22 cellular contexts compared by ENCODE assay signal in genomic region chr2:60957643-60958042, GRCh38. TPM values are rescaled to one million over a fixed set of nuclear protein-coding genes. Genes with fewer than 3 reads are reported as not detected.
DNase-seq lines count a peak whose midpoint lies in the region; ATAC-seq and TF ChIP-seq lines count a peak whose summit lies in the region.
"Had no signal": no experiment of that assay in that cellular context is flagged by ENCODE, and none has a peak within 500 bp of the region (broad histone marks: within the 10 kb centered on the region; RNA-seq: fewer than 3 reads in every experiment).

No MANE protein-coding gene starts in this region.

- intact Hi-C loops in ascending aorta (cut with DNase I), result no loop called here

- H3K4me3 ChIP-seq in HEK293 (ENCODE audit: low read depth, low read length) (no peak overlapping the region), tibial nerve (no peak overlapping the region), ascending aorta (no peak overlapping the region)
- H3K4me3 ChIP-seq: ovary, uterus had no signal

- TF ChIP-seq POLR2A in tibial nerve (IDR thresholded peaks at IDR 0.05), result no peak

- peaks cover 0 to 1% of the 10 kb centered on the region in 2 experiments; a peak in 1 of 3 replicates for H3K36me3 ChIP-seq in HEK293 (ENCODE audit: control insufficient read depth in 2 of 2, insufficient read depth in 1 of 2, low read length in 2 of 2)
- H3K36me3 ChIP-seq in tibial nerve, result peaks cover 0 to 31% (median 0%) of the 10 kb centered on the region in 3 donors
- peaks cover 10 to 11% of the 10 kb centered on the region in 2 donors for H3K36me3 ChIP-seq in ascending aorta
- H3K36me3 ChIP-seq: ovary, uterus had no signal

- 64 to 80% methylated on average over 5 of the region's 5 CpGs for WGBS in tibial nerve, 2 donors

- DNase-seq in RWPE1 (ENCODE audit: low spot score), result no peak
- peak; percentile 64 to 85 for DNase-seq in foreskin keratinocyte
- DNase-seq in pulmonary artery endothelial cell (ENCODE audit: low read depth, low spot score), result peak; percentile 11
- DNase-seq in tibial nerve (ENCODE audit: low spot score in 2 of 2), result no peak
- no peak for DNase-seq in NCI-H1105 (lab: John Stamatoyannopoulos, UW)
- no peak for DNase-seq in activated naive CD4-positive, alpha-beta T cell treated with Interleukin-2 at 50 U/mL for 16 hours
- DNase-seq in ascending aorta (ENCODE audit: low spot score in 2 of 2), result no peak
- DNase-seq: activated B cell treated with CpG ODN at 0.5 μM for 24 hours; activated CD8-positive, alpha-beta memory T cell treated with anti-CD3 and anti-CD28 coated beads for 24 hours; CD4-positive, CD25-positive, alpha-beta regulatory T cell; DND-41; effector CD4-positive, alpha-beta T cell; hippocampal formation; Kasumi-1; kidney glomerular epithelial cell; NCI-H1436; NCI-H446 treated with DMSO at 0.1 percent for 48 hours; ovary; SHP77 treated with DMSO at 0.1 percent for 48 hours; uterus had no signal

- H3K27me3 ChIP-seq in foreskin keratinocyte, result no peaks in the 10 kb centered on the region
- H3K27me3 ChIP-seq in tibial nerve, result no peaks in the 10 kb centered on the region
- H3K27me3 ChIP-seq in ascending aorta, result no peaks in the 10 kb centered on the region
- H3K27me3 ChIP-seq: ovary, uterus had no signal

- POLR2A ChIA-PET in HEK293 (lab: Yijun Ruan, JAX), result no interaction called here
- POLR2A ChIA-PET in RWPE1 (lab: Yijun Ruan, JAX; ENCODE audit: low non-redundant PET), result no interaction called here

- H3K9me3 ChIP-seq in HEK293 (ENCODE audit: control insufficient read depth, insufficient read depth, low read depth, low read length), result no peaks in the 10 kb centered on the region
- no peaks in the 10 kb centered on the region for H3K9me3 ChIP-seq in tibial nerve
- H3K9me3 ChIP-seq in ascending aorta, result no peaks in the 10 kb centered on the region
- H3K9me3 ChIP-seq: ovary, uterus had no signal

- H3K4me1 ChIP-seq in HEK293 (ENCODE audit: control insufficient read depth, insufficient read depth, low read length), result no peaks in the 10 kb centered on the region; the same call in 1 of the 2 replicates
- peaks cover 38% of the 10 kb centered on the region for H3K4me1 ChIP-seq in foreskin keratinocyte
- no peaks in the 10 kb centered on the region for H3K4me1 ChIP-seq in tibial nerve
- no peaks in the 10 kb centered on the region for H3K4me1 ChIP-seq in ascending aorta
- H3K4me1 ChIP-seq: uterus had no signal

- peak; percentile 59 for ATAC-seq in foreskin keratinocyte
- ATAC-seq: stimulated activated effector memory CD8-positive, alpha-beta T cell treated with anti-CD3 and anti-CD28 coated beads, Interleukin-12 subunit alpha, Interleukin-12 subunit beta, amount 100 ng/mL, for 72 hours had no signal

- H3K27ac ChIP-seq in HEK293 (ENCODE audit: extremely low read depth, low read depth, low read length), result no peak overlapping the region
- peak overlapping the region; percentile 98 for H3K27ac ChIP-seq in RWPE1
- peak overlapping the region; percentile 94 for H3K27ac ChIP-seq in foreskin keratinocyte
- no peak overlapping the region for H3K27ac ChIP-seq in tibial nerve
- no peak overlapping the region for H3K27ac ChIP-seq in ascending aorta
- H3K27ac ChIP-seq: ovary, uterus had no signal

- CTCF ChIA-PET in HEK293 (lab: Yijun Ruan, JAX) (no interaction called here), RWPE1 (lab: Yijun Ruan, JAX) (interaction anchor here (0.7 kb wide), 1 partner anchor 46 kb away, joined by 3 read pairs; no protein-coding TSS in a partner anchor)

- TF ChIP-seq EP300 in tibial nerve (IDR thresholded peaks at IDR 0.05), result no peak

- TF ChIP-seq CTCF in HEK293 (tag by site-specific recombination; IDR thresholded peaks at IDR 0.05) (no peak), RWPE1 (conservative IDR thresholded peaks at IDR 0.05; ENCODE audit: low read depth) (no peak), foreskin keratinocyte (conservative IDR thresholded peaks at IDR 0.05) (no peak), tibial nerve (IDR thresholded peaks at IDR 0.05) (no peak), ascending aorta (IDR thresholded peaks at IDR 0.05) (no peak)

TF ChIP-seq in HEK293, 187 proteins besides CTCF, POLR2A, EP300 and RAD21:
- TF ChIP-seq ZNF48 (tag by site-specific recombination; IDR thresholded peaks at IDR 0.05) (no peak), ZNF133 (tag by site-specific recombination; IDR thresholded peaks at IDR 0.05) (no peak), BCL11B (tag by site-specific recombination; IDR thresholded peaks at IDR 0.05; ENCODE audit: low read depth) (no peak), ZNF843 (tag by site-specific recombination; IDR thresholded peaks at IDR 0.05) (no peak), SCRT2 (tag by site-specific recombination; IDR thresholded peaks at IDR 0.05) (0 out of 2 replicates have a peak, but pooled peaks have one; percentile 25)

RNA-seq across cellular contexts. Expression of gene PEX13, which starts 59.9 kb away (rescaled TPM):
- 20.7 and 22.3 TPM in 2 replicates for total RNA-seq in foreskin keratinocyte
- polyA plus RNA-seq in foreskin keratinocyte, result 7.0 and 8.2 TPM in 2 replicates
- total RNA-seq in pulmonary artery endothelial cell, result 36.9 and 44.1 TPM in 2 replicates
- 10 to 100 TPM; 14.7 to 22.2 (median 19.3) TPM for total RNA-seq in tibial nerve
- total RNA-seq in ascending aorta, result 12.8 TPM

Comparison
In these comparisons a context has a peak if more than half of its experiments do, and no peak if none do; other contexts are left out.
1. H3K27ac ChIP-seq: peak in RWPE1 (single experiment) and foreskin keratinocyte (single experiment); none in HEK293 (single experiment), tibial nerve (0 of 4) and ascending aorta (0 of 2).
2. DNase-seq: peak in foreskin keratinocyte (2 of 2) and pulmonary artery endothelial cell (single experiment); none in RWPE1 (single experiment), tibial nerve (0 of 2), NCI-H1105 (single experiment), activated naive CD4-positive, alpha-beta T cell treated with Interleukin-2 at 50 U/mL for 16 hours (single experiment) and ascending aorta (0 of 2).